Comparison of ENCODE assay signal across 12 cellular contexts in the genomic region with DNA sequence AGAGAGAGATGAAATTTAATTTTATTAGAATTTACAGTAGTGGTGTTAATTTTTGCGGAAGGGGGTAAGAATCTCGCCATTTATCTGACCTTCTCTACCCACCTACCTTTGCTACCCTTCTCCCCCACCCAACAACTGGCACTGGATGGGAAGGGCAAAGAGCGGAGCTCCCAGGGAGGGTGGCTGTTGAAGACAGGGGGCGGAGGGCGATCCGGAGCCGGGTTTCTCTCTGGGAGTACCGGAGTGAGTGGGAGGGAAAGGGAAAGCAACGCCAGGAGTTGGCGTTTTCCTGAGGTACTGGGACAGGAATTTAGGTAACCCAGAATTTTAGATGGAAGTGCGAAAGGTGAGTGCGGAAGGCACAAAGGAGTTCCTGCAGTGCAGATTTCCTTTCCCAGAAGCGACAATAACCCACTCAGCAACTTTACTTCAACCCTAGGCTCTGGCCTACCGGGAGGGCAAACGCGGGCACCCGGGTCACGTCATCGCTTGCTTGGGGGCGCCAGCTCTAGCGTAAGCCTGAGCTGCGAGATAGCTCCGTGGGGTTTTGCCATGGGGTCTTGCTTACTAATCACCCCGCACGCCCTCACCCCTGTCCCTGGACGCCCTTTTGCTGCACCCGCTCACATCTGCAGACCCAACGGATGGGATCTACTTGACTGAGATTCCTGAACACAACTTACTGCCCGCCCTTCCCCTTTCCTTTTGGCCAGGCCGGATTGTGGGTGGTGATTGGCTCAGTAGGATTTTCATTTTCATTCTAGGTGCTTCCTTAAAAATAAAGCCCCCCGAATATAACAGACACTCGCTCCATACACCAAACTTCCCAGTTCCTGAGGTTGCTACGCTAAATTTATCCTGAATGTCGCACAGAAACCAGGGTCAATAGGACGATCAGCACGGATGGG.
DNase-seq lines count a peak whose midpoint lies in the region; ATAC-seq and TF ChIP-seq lines count a peak whose summit lies in the region.
"Had no signal": no experiment of that assay in that cellular context is flagged by ENCODE, and none has a peak within 500 bp of the region (broad histone marks: within the 10 kb centered on the region; RNA-seq: fewer than 3 reads in every experiment).

No MANE protein-coding gene starts in this region.

- no peak overlapping the region for H3K27ac Mint-ChIP-seq in activated naive CD8-positive, alpha-beta T cell treated with anti-CD3 and anti-CD28 coated beads for 36 hours
- no peak overlapping the region for H3K27ac Mint-ChIP-seq in CD4-positive, alpha-beta T cell
- H3K27ac Mint-ChIP-seq: activated naive CD8-positive, alpha-beta T cell treated with anti-CD3 and anti-CD28 coated beads, Interleukin-2, amount 10 ng/mL, durations not matched to agents 7 days and 5 days; CD14-positive monocyte had no signal

- H3K36me3 ChIP-seq in heart right ventricle (no peaks in the 10 kb centered on the region), muscle layer of colon (ENCODE audit: insufficient read depth, low read length) (no peaks in the 10 kb centered on the region), thyroid gland (no peaks in the 10 kb centered on the region)
- H3K36me3 ChIP-seq: HAP-1 had no signal

- H3K36me3 Mint-ChIP-seq in activated naive CD8-positive, alpha-beta T cell treated with anti-CD3 and anti-CD28 coated beads for 36 hours = peaks cover 3% of the 10 kb centered on the region
- H3K36me3 Mint-ChIP-seq in CD4-positive, alpha-beta T cell (ENCODE audit: low read depth) = no peaks in the 10 kb centered on the region

- H3K27me3 ChIP-seq in heart right ventricle = peaks cover 0 to 81% (median 69%) of the 10 kb centered on the region in 7 donors
- peaks cover 20 to 47% of the 10 kb centered on the region in 2 donors for H3K27me3 ChIP-seq in muscle layer of colon (ENCODE audit: control insufficient read depth in 1 of 2, insufficient read depth in 2 of 2, low read length in 2 of 2)
- no peaks in the 10 kb centered on the region for H3K27me3 ChIP-seq in thyroid gland
- peaks cover 85% of the 10 kb centered on the region for H3K27me3 ChIP-seq in CD4-positive, alpha-beta T cell (ENCODE audit: control insufficient read depth, insufficient read depth, low read length)

- CTCF ChIA-PET in CD4-positive, alpha-beta T cell (lab: Charles Lee) = no interaction called here

- intact Hi-C loops in heart right ventricle (cut with DNase I) (loop anchor here in 2 of 10 donors (5.0 kb wide), 2 partner anchors 44 to 174 kb away; no protein-coding TSS in a partner anchor), left ventricle myocardium superior (cut with micrococcal nuclease) (no loop called here), thyroid gland (cut with DNase I) (no loop called here)
- intact Hi-C loops in CD4-positive, alpha-beta T cell (cut with DNase I, micrococcal nuclease) = no loop called here

- H3K4me1 ChIP-seq in heart right ventricle (peaks cover 0 to 22% (median 4%) of the 10 kb centered on the region in 9 donors), muscle layer of colon (ENCODE audit: insufficient read depth, low read length) (no peaks in the 10 kb centered on the region), thyroid gland (peaks cover 11 to 22% of the 10 kb centered on the region in 2 donors)
- H3K4me1 ChIP-seq: foreskin keratinocyte, HAP-1 had no signal

- peak overlapping the region in 9 of 10 donors; percentile 36 to 55 (median 51) for H3K4me3 ChIP-seq in heart right ventricle
- H3K4me3 ChIP-seq in coronary artery = peak overlapping the region; percentile 75
- H3K4me3 ChIP-seq in muscle layer of colon (ENCODE audit: low read depth in 1 of 2, low read length in 2 of 2) = peak overlapping the region; percentile 45 to 54
- peak overlapping the region in 1 of 3 donors; percentile 34 for H3K4me3 ChIP-seq in thyroid gland (replicated peaks in 1 of 3)
- H3K4me3 ChIP-seq: HAP-1 had no signal

- DNase-seq in heart right ventricle = peak in 1 of 2 donors; percentile 15
- no peak for DNase-seq in left ventricle myocardium superior
- no peak for DNase-seq in coronary artery (ENCODE audit: low spot score)
- DNase-seq in thyroid gland = no peak
- no peak for DNase-seq in activated naive CD8-positive, alpha-beta T cell treated with anti-CD3 and anti-CD28 coated beads for 36 hours
- no peak for DNase-seq in CD4-positive, alpha-beta T cell
- DNase-seq in activated CD4-positive, CD25-positive, alpha-beta regulatory T cell (lab: John Stamatoyannopoulos, UW) = no peak

- no peak overlapping the region for H3K9ac ChIP-seq in muscle layer of colon (ENCODE audit: low read length)

- H3K4me1 Mint-ChIP-seq in activated naive CD8-positive, alpha-beta T cell treated with anti-CD3 and anti-CD28 coated beads for 36 hours = peaks cover 8% of the 10 kb centered on the region
- H3K4me1 Mint-ChIP-seq in CD4-positive, alpha-beta T cell (ENCODE audit: low read depth) = no peaks in the 10 kb centered on the region

- no peak for ATAC-seq in heart right ventricle
- ATAC-seq in left ventricle myocardium superior = no peak
- no peak for ATAC-seq in CD4-positive, alpha-beta T cell (ENCODE audit: poor library complexity)

- peaks cover 5% of the 10 kb centered on the region for H3K9me3 Mint-ChIP-seq in activated naive CD8-positive, alpha-beta T cell treated with anti-CD3 and anti-CD28 coated beads for 36 hours
- H3K9me3 Mint-ChIP-seq in CD4-positive, alpha-beta T cell = no peaks in the 10 kb centered on the region

- whole genome bisulfite sequencing in heart right ventricle, 2 donors = 16 to 21% methylated on average over 36 of the region's 36 CpGs
- 32 to 40% methylated on average over 34 to 36 of the region's 36 CpGs for WGBS in thyroid gland, 2 donors

- POLR2A ChIA-PET in CD4-positive, alpha-beta T cell (lab: Charles Lee) = no interaction called here

- H3K27me3 Mint-ChIP-seq in activated naive CD8-positive, alpha-beta T cell treated with anti-CD3 and anti-CD28 coated beads for 36 hours = peaks cover 95% of the 10 kb centered on the region
- peaks cover 86% of the 10 kb centered on the region for H3K27me3 Mint-ChIP-seq in CD4-positive, alpha-beta T cell

- H3K4me3 Mint-ChIP-seq in activated naive CD8-positive, alpha-beta T cell treated with anti-CD3 and anti-CD28 coated beads for 36 hours = no peak overlapping the region
- no peak overlapping the region for H3K4me3 Mint-ChIP-seq in CD4-positive, alpha-beta T cell

- no peaks in the 10 kb centered on the region for H3K9me3 ChIP-seq in heart right ventricle
- H3K9me3 ChIP-seq in muscle layer of colon (ENCODE audit: low read length) = no peaks in the 10 kb centered on the region
- H3K9me3 ChIP-seq in thyroid gland = no peaks in the 10 kb centered on the region
- no peaks in the 10 kb centered on the region for H3K9me3 ChIP-seq in CD4-positive, alpha-beta T cell (ENCODE audit: control insufficient read depth, low read length)
- H3K9me3 ChIP-seq: HAP-1 had no signal

- TF ChIP-seq CTCF in heart right ventricle (IDR thresholded peaks at IDR 0.05) (peak in 2 of 9 donors; percentile 4 to 9), coronary artery (IDR thresholded peaks at IDR 0.05) (no peak), thyroid gland (IDR thresholded peaks at IDR 0.05) (no peak)
- TF ChIP-seq CTCF in CD4-positive, alpha-beta T cell (IDR thresholded peaks at IDR 0.05) = no peak

- TF ChIP-seq POLR2A in thyroid gland (IDR thresholded peaks at IDR 0.05) = no peak

- H3K27ac ChIP-seq in heart right ventricle = peak overlapping the region in 5 of 10 donors; percentile 51 to 80 (median 65)
- H3K27ac ChIP-seq in coronary artery = no peak overlapping the region
- no peak overlapping the region for H3K27ac ChIP-seq in muscle layer of colon (ENCODE audit: low read depth, low read length)
- H3K27ac ChIP-seq in thyroid gland = no peak overlapping the region
- no peak overlapping the region for H3K27ac ChIP-seq in CD4-positive, alpha-beta T cell (ENCODE audit: low read depth, low read length)
- H3K27ac ChIP-seq: foreskin keratinocyte had no signal
